1 cellular context compared by ENCODE assay signal in genomic region chr11:69567951-69568808, GRCh38.
TF ChIP-seq lines count a peak whose summit lies in the region.

No MANE protein-coding gene starts in this region.

TF ChIP-seq in HepG2, 621 proteins besides CTCF, POLR2A, EP300 and RAD21 (continued from another document):
- TF ChIP-seq, protein P1, sequence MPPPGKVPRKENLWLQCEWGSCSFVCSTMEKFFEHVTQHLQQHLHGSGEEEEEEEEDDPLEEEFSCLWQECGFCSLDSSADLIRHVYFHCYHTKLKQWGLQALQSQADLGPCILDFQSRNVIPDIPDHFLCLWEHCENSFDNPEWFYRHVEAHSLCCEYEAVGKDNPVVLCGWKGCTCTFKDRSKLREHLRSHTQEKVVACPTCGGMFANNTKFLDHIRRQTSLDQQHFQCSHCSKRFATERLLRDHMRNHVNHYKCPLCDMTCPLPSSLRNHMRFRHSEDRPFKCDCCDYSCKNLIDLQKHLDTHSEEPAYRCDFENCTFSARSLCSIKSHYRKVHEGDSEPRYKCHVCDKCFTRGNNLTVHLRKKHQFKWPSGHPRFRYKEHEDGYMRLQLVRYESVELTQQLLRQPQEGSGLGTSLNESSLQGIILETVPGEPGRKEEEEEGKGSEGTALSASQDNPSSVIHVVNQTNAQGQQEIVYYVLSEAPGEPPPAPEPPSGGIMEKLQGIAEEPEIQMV (CRISPR knock-in tag; IDR thresholded peaks at IDR 0.05; ENCODE audit: low read depth): no peak
- TF ChIP-seq PAWR (CRISPR knock-in tag; IDR thresholded peaks at IDR 0.05; ENCODE audit: borderline replicate concordance) (no peak), SNAI1 (CRISPR knock-in tag; IDR thresholded peaks at IDR 0.05; ENCODE audit: borderline replicate concordance) (no peak), KAT8 (CRISPR knock-in tag; IDR thresholded peaks at IDR 0.05) (no peak), RFX5 (IDR thresholded peaks at IDR 0.05; ENCODE audit: low read depth, low read length) (peak; percentile 31; the same call in 1 of the 2 replicates), NR2F1 (CRISPR knock-in tag; IDR thresholded peaks at IDR 0.05) (0 out of 4 replicates have a peak, but pooled peaks of 1 of the 2 experiments have one; percentile 29), NFAT5 (CRISPR knock-in tag; IDR thresholded peaks at IDR 0.05) (no peak), IKZF4 (CRISPR knock-in tag; IDR thresholded peaks at IDR 0.05; ENCODE audit: borderline replicate concordance, low read depth, not compliant biosample characterization) (no peak), EEA1 (CRISPR knock-in tag; IDR thresholded peaks at IDR 0.05; ENCODE audit: borderline replicate concordance) (no peak)
